1 cellular context compared by ENCODE assay signal in genomic region chr11:116035972-116036371, GRCh38.
TF ChIP-seq lines count a peak whose summit lies in the region.

No MANE protein-coding gene starts in this region.

TF ChIP-seq in SK-N-SH treated with all-trans-retinoic acid at 6 μM for 48 hours, 23 proteins besides CTCF, POLR2A, EP300 and RAD21 (continued from another document):
- TF ChIP-seq GLIS3 (CRISPR knock-in tag; IDR thresholded peaks at IDR 0.05): no peak
- TF ChIP-seq, protein P1, sequence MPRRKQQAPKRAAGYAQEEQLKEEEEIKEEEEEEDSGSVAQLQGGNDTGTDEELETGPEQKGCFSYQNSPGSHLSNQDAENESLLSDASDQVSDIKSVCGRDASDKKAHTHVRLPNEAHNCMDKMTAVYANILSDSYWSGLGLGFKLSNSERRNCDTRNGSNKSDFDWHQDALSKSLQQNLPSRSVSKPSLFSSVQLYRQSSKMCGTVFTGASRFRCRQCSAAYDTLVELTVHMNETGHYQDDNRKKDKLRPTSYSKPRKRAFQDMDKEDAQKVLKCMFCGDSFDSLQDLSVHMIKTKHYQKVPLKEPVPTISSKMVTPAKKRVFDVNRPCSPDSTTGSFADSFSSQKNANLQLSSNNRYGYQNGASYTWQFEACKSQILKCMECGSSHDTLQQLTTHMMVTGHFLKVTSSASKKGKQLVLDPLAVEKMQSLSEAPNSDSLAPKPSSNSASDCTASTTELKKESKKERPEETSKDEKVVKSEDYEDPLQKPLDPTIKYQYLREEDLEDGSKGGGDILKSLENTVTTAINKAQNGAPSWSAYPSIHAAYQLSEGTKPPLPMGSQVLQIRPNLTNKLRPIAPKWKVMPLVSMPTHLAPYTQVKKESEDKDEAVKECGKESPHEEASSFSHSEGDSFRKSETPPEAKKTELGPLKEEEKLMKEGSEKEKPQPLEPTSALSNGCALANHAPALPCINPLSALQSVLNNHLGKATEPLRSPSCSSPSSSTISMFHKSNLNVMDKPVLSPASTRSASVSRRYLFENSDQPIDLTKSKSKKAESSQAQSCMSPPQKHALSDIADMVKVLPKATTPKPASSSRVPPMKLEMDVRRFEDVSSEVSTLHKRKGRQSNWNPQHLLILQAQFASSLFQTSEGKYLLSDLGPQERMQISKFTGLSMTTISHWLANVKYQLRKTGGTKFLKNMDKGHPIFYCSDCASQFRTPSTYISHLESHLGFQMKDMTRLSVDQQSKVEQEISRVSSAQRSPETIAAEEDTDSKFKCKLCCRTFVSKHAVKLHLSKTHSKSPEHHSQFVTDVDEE (CRISPR knock-in tag; IDR thresholded peaks at IDR 0.05): no peak
- no peak for TF ChIP-seq ISL1 (CRISPR knock-in tag; IDR thresholded peaks at IDR 0.05)
- TF ChIP-seq PPARA (CRISPR knock-in tag; IDR thresholded peaks at IDR 0.05; ENCODE audit: borderline replicate concordance): no peak
- no peak for TF ChIP-seq ZNF565 (CRISPR knock-in tag; conservative IDR thresholded peaks at IDR 0.05; ENCODE audit: low read depth)
- no peak for TF ChIP-seq ARNTL (CRISPR knock-in tag; IDR thresholded peaks at IDR 0.05; ENCODE audit: borderline replicate concordance, low read depth)
